1 cellular context compared by ENCODE assay signal in the genomic region with DNA sequence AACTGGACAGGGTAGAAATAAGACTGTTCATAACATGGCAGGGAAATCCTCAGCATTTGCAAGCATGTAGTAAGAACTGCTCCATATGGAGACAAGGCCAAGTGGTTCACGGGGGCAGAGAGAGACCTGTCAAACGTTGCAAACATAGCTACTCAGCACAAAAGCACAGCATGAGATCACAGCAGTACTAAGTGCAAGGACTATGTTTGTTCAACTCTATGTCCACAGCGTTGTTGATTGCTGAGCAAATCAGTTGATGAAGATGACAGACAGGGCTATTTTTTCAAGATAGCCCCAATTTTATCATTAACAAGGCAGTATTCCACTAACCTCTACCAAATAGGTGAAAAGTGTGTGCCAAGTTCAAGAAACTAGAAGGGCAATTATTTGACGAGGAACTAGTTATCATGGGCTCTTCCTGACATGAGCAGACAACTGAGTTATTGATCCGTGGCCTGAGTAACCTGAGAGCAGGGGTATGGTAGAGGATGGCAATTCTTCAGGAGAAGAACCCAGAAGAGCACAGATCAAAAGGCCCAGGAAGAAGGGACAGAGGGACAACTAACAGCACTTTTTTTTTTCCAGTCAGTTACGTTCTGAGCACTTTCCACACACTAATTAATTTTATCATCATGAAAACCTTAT.
A peak's percentile ranks its signal among the peaks of the same experiment; 100 is the strongest.
TF ChIP-seq lines count a peak whose summit lies in the region.

No MANE protein-coding gene starts in this region.

TF ChIP-seq in HepG2, 621 proteins besides CTCF, POLR2A, EP300 and RAD21 (continued from another document and continues in another):
- TF ChIP-seq PAXIP1 (CRISPR knock-in tag; conservative IDR thresholded peaks at IDR 0.05) (peak; percentile 87), FOXK1 (CRISPR knock-in tag; IDR thresholded peaks at IDR 0.05; ENCODE audit: borderline replicate concordance, low read depth) (no peak), SALL2 (CRISPR knock-in tag; IDR thresholded peaks at IDR 0.05) (no peak), LRRFIP1 (CRISPR knock-in tag; conservative IDR thresholded peaks at IDR 0.05) (no peak), ZNF337 (CRISPR knock-in tag; IDR thresholded peaks at IDR 0.05; ENCODE audit: borderline replicate concordance, low read depth) (no peak), ZNF674 (CRISPR knock-in tag; IDR thresholded peaks at IDR 0.05; ENCODE audit: low read depth) (no peak), SOX6 (IDR thresholded peaks at IDR 0.05) (no peak), SOX6 (CRISPR knock-in tag; IDR thresholded peaks at IDR 0.05) (peak; percentile 77), RFXANK (CRISPR knock-in tag; IDR thresholded peaks at IDR 0.05) (no peak), SNAPC4 (CRISPR knock-in tag; IDR thresholded peaks at IDR 0.05) (no peak), FOXA1 (IDR thresholded peaks at IDR 0.05) (peak; percentile 76), FOXA1 (CRISPR knock-in tag; IDR thresholded peaks at IDR 0.05) (peak; percentile 90), MIXL1 (CRISPR knock-in tag; IDR thresholded peaks at IDR 0.05) (peak; percentile 71; the same call in 1 of the 2 replicates), ZFP37 (CRISPR knock-in tag; IDR thresholded peaks at IDR 0.05; ENCODE audit: borderline replicate concordance) (no peak), ZNF687 (CRISPR knock-in tag; IDR thresholded peaks at IDR 0.05) (no peak), TEAD3 (CRISPR knock-in tag; optimal IDR thresholded peaks at IDR 0.05; ENCODE audit: borderline replicate concordance) (peak; percentile 53), TOE1 (CRISPR knock-in tag; IDR thresholded peaks at IDR 0.05) (no peak), SRSF9 (IDR thresholded peaks at IDR 0.05; ENCODE audit: borderline replicate concordance, insufficient read depth, low read depth, low read length, poor library complexity, severe bottlenecking) (no peak), TAF15 (IDR thresholded peaks at IDR 0.05; ENCODE audit: low read depth, low read length, poor library complexity, severe bottlenecking) (no peak), IRX3 (CRISPR knock-in tag; IDR thresholded peaks at IDR 0.05; ENCODE audit: borderline replicate concordance, low read depth) (no peak), SAP130 (CRISPR knock-in tag; IDR thresholded peaks at IDR 0.05; ENCODE audit: low read depth) (peak; percentile 61; the same call in 1 of the 2 replicates), ERF (CRISPR knock-in tag; IDR thresholded peaks at IDR 0.05) (no peak), MYPOP (CRISPR knock-in tag; IDR thresholded peaks at IDR 0.05) (no peak), FOSL1 (CRISPR knock-in tag; IDR thresholded peaks at IDR 0.05; ENCODE audit: borderline replicate concordance) (no peak), ZNF772 (CRISPR knock-in tag; IDR thresholded peaks at IDR 0.05) (no peak), HDAC6 (IDR thresholded peaks at IDR 0.05; ENCODE audit: low read depth, low read length) (no peak), ZNF124 (CRISPR knock-in tag; IDR thresholded peaks at IDR 0.05) (no peak), HNF4G (IDR thresholded peaks at IDR 0.05; ENCODE audit: borderline replicate concordance, low read depth, low read length) (peak; percentile 41), HNF4G (CRISPR knock-in tag; IDR thresholded peaks at IDR 0.05; ENCODE audit: borderline replicate concordance, low read depth) (no peak), MAFG (CRISPR knock-in tag; IDR thresholded peaks at IDR 0.05) (no peak; the same call in 1 of the 2 replicates), RXRA (CRISPR knock-in tag; IDR thresholded peaks at IDR 0.05) (no peak), ZNF510 (CRISPR knock-in tag; IDR thresholded peaks at IDR 0.05; ENCODE audit: low read depth) (no peak), PHF5A (CRISPR knock-in tag; IDR thresholded peaks at IDR 0.05; ENCODE audit: low read depth, unreplicated experiment) (no peak), SP5 (CRISPR knock-in tag; IDR thresholded peaks at IDR 0.05; ENCODE audit: borderline replicate concordance, low read depth) (no peak), ZNF777 (CRISPR knock-in tag; IDR thresholded peaks at IDR 0.05) (no peak), AKAP8 (CRISPR knock-in tag; IDR thresholded peaks at IDR 0.05) (no peak), BRCA1 (CRISPR knock-in tag; IDR thresholded peaks at IDR 0.05) (no peak), TP53 (CRISPR knock-in tag; conservative IDR thresholded peaks at IDR 0.05) (no peak), AGO2 (optimal IDR thresholded peaks at IDR 0.05; ENCODE audit: low read depth, low read length) (no peak), MYNN (CRISPR knock-in tag; IDR thresholded peaks at IDR 0.05; ENCODE audit: low read depth) (no peak), ZNF224 (CRISPR knock-in tag; IDR thresholded peaks at IDR 0.05) (no peak), REPIN1 (CRISPR knock-in tag; IDR thresholded peaks at IDR 0.05; ENCODE audit: borderline replicate concordance, low read depth) (0 out of 2 replicates have a peak, but pooled peaks have one; percentile 41), NFATC3 (CRISPR knock-in tag; IDR thresholded peaks at IDR 0.05) (no peak), ZBTB42 (CRISPR knock-in tag; IDR thresholded peaks at IDR 0.05) (no peak), ZNF570 (CRISPR knock-in tag; IDR thresholded peaks at IDR 0.05; ENCODE audit: borderline replicate concordance) (no peak), SPEN (CRISPR knock-in tag; IDR thresholded peaks at IDR 0.05; ENCODE audit: low read depth) (no peak)
- TF ChIP-seq, protein P1, sequence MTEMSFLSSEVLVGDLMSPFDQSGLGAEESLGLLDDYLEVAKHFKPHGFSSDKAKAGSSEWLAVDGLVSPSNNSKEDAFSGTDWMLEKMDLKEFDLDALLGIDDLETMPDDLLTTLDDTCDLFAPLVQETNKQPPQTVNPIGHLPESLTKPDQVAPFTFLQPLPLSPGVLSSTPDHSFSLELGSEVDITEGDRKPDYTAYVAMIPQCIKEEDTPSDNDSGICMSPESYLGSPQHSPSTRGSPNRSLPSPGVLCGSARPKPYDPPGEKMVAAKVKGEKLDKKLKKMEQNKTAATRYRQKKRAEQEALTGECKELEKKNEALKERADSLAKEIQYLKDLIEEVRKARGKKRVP (CRISPR knock-in tag; IDR thresholded peaks at IDR 0.05) = no peak
